Comparison of ENCODE assay signal across 34 cellular contexts in the genomic region with DNA sequence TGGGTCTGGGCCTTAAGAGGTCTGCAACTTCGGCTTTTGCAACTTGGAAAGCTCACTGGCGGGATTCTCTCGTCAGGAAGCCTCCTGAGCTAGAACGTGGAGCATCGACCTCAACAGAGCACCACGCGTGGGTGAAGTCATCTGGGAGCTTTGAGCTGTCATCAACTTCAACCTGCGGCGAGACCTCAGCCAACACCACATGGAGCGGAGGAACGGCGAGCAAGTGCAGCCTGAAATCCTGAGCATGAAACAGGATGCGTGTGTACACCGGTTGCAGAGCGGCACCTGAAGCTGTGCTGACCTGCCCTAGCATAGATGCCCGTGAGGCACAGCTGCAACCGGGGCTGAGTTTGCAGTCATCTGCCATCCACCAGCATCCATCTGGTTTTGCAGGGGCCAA.
"Had no signal": no experiment of that assay in that cellular context is flagged by ENCODE, and none has a peak within 500 bp of the region (broad histone marks: within the 10 kb centered on the region; RNA-seq: fewer than 3 reads in every experiment).

No MANE protein-coding gene starts in this region.

- ATAC-seq: activated naive CD4-positive, alpha-beta T cell treated with anti-CD3 and anti-CD28 coated beads, Interleukin-2, amount 50 U/mL, for 72 hours; activated naive CD8-positive, alpha-beta T cell treated with anti-CD3 and anti-CD28 coated beads, Interleukin-2, amount 50 U/mL, for 24 hours; activated T-cell treated with anti-CD3 and anti-CD28 coated beads, Interleukin-2, amount 50 U/mL, for 4 hours; activated T-cell treated with anti-CD3 and anti-CD28 coated beads, Interleukin-2, amount 50 U/mL, for 72 hours; activated T-helper 17 cell treated with anti-CD3 and anti-CD28 coated beads, Interleukin-2, amount 50 U/mL, for 72 hours; body of pancreas had no signal

- DNase-seq: activated effector memory CD4-positive, alpha-beta T cell treated with anti-CD3 and anti-CD28 coated beads, Interleukin-2, amount 50 U/mL, for 16 hours; activated effector memory CD4-positive, alpha-beta T cell treated with Interleukin-2 at 50 U/mL for 16 hours; activated gamma-delta T cell; activated gamma-delta T cell treated with Interleukin-2 at 50 U/mL for 16 hours; activated naive CD4-positive, alpha-beta T cell; activated naive CD4-positive, alpha-beta T cell treated with anti-CD3 and anti-CD28 coated beads for 36 hours; activated naive CD4-positive, alpha-beta T cell treated with anti-CD3 and anti-CD28 coated beads, Interleukin-2, amount 10 ng/mL, durations not matched to agents 7 days and 5 days; activated naive CD4-positive, alpha-beta T cell treated with anti-CD3 and anti-CD28 coated beads, Interleukin-2, amount 50 U/mL, for 16 hours; activated naive CD4-positive, alpha-beta T cell treated with Interleukin-2 at 50 U/mL for 16 hours; activated naive CD8-positive, alpha-beta T cell treated with anti-CD3 and anti-CD28 coated beads for 36 hours; activated naive CD8-positive, alpha-beta T cell treated with anti-CD3 and anti-CD28 coated beads, Interleukin-2, amount 10 ng/mL, durations not matched to agents 7 days and 5 days; activated naive CD8-positive, alpha-beta T cell treated with anti-CD3 and anti-CD28 coated beads, Interleukin-2, amount 50 U/mL, for 24 hours; activated T-cell treated with anti-CD3 and anti-CD28 coated beads for 4 hours; activated T-cell treated with anti-CD3 and anti-CD28 coated beads, Interleukin-2, amount 50 U/mL, for 1 hour; activated T-cell treated with anti-CD3 and anti-CD28 coated beads, Interleukin-2, amount 50 U/mL, for 24 hours; activated T-cell treated with anti-CD3 and anti-CD28 coated beads, Interleukin-2, amount 50 U/mL, for 4 hours; activated T-cell treated with anti-CD3 and anti-CD28 coated beads, Interleukin-2, amount 50 U/mL, for 48 hours; activated T-cell treated with anti-CD3 and anti-CD28 coated beads, Interleukin-2, amount 50 U/mL, for 72 hours; adrenal gland; amniotic stem cell; amygdala; anterior cingulate cortex; body of pancreas; brain microvascular endothelial cell; caudate nucleus; central memory CD4-positive, alpha-beta T cell; cerebellar nuclear complex had no signal

- H3K9me3 ChIP-seq: adrenal gland, ascending aorta, body of pancreas, breast epithelium had no signal

- FAIRE-seq: astrocyte, bronchial epithelial cell had no signal

- H3K4me3 ChIP-seq: adrenal gland, ascending aorta, body of pancreas, breast epithelium, cardiac muscle cell had no signal

- H3K27ac ChIP-seq: adrenal gland, ascending aorta, body of pancreas, brain microvascular endothelial cell, breast epithelium, cardiac muscle cell had no signal

- H3K27me3 ChIP-seq: adrenal gland, ascending aorta, body of pancreas, brain microvascular endothelial cell, cardiac muscle cell had no signal

- H3K4me1 ChIP-seq: ascending aorta, body of pancreas, breast epithelium had no signal

- H3K36me3 ChIP-seq: adrenal gland, ascending aorta, brain microvascular endothelial cell, breast epithelium, cardiac muscle cell had no signal
